8 cellular contexts compared by ENCODE assay signal in genomic region chr7:136803028-136803427, GRCh38.
"Had no signal": no experiment of that assay in that cellular context is flagged by ENCODE, and none has a peak within 500 bp of the region (broad histone marks: within the 10 kb centered on the region; RNA-seq: fewer than 3 reads in every experiment).

No MANE protein-coding gene starts in this region.

- H2AFZ ChIP-seq: GM23338 had no signal

- FAIRE-seq: H1, H54, HTR-8/SVneo had no signal

- H3K4me3 ChIP-seq: GM23338 had no signal

- DNase-seq: H9, HCEC 1CT, IMR-90, KBM-7 had no signal

- H3K4me2 ChIP-seq: GM23338 had no signal

- ATAC-seq: GM23338 had no signal
